Comparison of ENCODE assay signal across 8 cellular contexts in the genomic region with DNA sequence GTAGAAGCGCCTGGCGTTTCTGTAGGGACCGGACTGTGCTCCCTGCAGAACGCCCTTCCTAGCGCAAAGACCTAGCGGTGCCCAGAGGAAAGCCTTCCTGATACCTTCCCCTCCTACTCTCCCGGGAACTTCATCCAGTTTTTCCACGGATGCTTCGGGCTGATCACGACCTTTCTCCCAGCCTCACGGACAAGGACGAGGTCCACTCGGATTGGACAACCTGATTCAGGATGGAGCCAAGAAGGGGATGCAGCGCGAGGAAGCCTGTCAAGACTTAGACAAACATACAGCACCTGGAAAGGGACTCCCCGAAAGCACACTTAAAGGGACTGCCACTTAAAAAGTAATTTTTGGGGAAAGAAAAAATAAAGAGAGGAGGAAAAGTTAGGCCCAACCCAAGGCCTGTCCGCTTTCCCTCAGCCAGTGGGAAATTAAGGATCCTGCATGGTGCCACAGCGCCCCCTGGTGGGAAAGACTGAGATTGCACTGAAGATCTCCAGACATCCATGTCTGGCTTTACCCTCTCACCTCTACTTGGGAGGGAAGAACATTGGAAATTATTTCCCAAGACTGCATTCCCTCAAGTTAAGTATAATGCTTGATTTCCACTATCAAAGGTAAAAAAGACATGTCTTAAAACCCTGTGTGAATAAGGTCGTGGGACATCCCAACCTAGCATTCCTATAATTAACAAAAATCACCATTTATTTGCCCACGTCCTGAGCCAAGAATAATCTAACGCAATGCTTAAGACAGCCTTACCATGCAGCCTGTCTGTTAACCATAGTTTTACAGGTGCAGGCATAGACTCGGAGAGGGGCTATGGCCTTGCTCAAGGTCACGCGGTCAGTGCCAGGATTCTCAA. TPM values are rescaled to one million over a fixed set of nuclear protein-coding genes. Genes with fewer than 3 reads are reported as not detected.
DNase-seq lines count a peak whose midpoint lies in the region; TF ChIP-seq lines count a peak whose summit lies in the region.

No MANE protein-coding gene starts in this region.

- TF ChIP-seq CTCF in mesothelial cell of epicardium (IDR thresholded peaks at IDR 0.05; ENCODE audit: unreplicated experiment), result peak; percentile 99

- H3K4me1 Mint-ChIP-seq in mesothelial cell of epicardium, result peaks cover 14% of the 10 kb centered on the region

- peaks cover 11% of the 10 kb centered on the region for H3K9me3 Mint-ChIP-seq in mesothelial cell of epicardium

- H3K36me3 Mint-ChIP-seq in mesothelial cell of epicardium, result peaks cover 4% of the 10 kb centered on the region

- no peak overlapping the region for H3K4me3 Mint-ChIP-seq in mesothelial cell of epicardium

- no peaks in the 10 kb centered on the region for H3K27me3 Mint-ChIP-seq in mesothelial cell of epicardium (ENCODE audit: low read depth)

- no peak overlapping the region for H3K27ac Mint-ChIP-seq in mesothelial cell of epicardium

- DNase-seq in NOMO-1 treated with DMSO at 0.1 percent for 48 hours (lab: John Stamatoyannopoulos, UW; ENCODE audit: unreplicated experiment) (peak; percentile 36), NOMO-1 treated with dmso at 0.1 percent for 144 hours (lab: John Stamatoyannopoulos, UW; ENCODE audit: unreplicated experiment) (no peak), NCI-H1694 treated with DMSO at 0.1 percent for 48 hours (lab: John Stamatoyannopoulos, UW) (peak; percentile 29), mesothelial cell of epicardium (ENCODE audit: low spot score in 2 of 2, unreplicated experiment in 2 of 2) (peak; percentile 61 to 92), COR-L47 (lab: John Stamatoyannopoulos, UW) (no peak)
- peak; percentile 80 to 84 for DNase-seq in activated CD4-positive, alpha-beta T cell treated with anti-CD3 and anti-CD28 coated beads, Interleukin-2, amount 50 U/mL, for 48 hours
- peak; percentile 67 for DNase-seq in effector CD8-positive, alpha-beta T cell (lab: John Stamatoyannopoulos, UW)
- DNase-seq in stimulated activated CD8-positive, alpha-beta memory T cell treated with anti-CD3 and anti-CD28 coated beads, Interleukin-4, amount 100 ng/mL, for 1 hour (ENCODE audit: low read depth in 2 of 2, low spot score in 1 of 2), result peak; percentile 60 to 62

RNA-seq across cellular contexts. Expression of a gene that starts 13.4 kb away (rescaled TPM):
- total RNA-seq in mesothelial cell of epicardium, result 54.5 to 59.8 TPM (median 59.7 TPM) in 3 replicates

Comparison
In these comparisons a context has a peak if more than half of its experiments do, and no peak if none do; other contexts are left out.
1. DNase-seq: peak in NOMO-1 treated with DMSO at 0.1 percent for 48 hours (single experiment), NCI-H1694 treated with DMSO at 0.1 percent for 48 hours (single experiment), activated CD4-positive, alpha-beta T cell treated with anti-CD3 and anti-CD28 coated beads, Interleukin-2, amount 50 U/mL, for 48 hours (2 of 2), effector CD8-positive, alpha-beta T cell (single experiment), mesothelial cell of epicardium (2 of 2) and stimulated activated CD8-positive, alpha-beta memory T cell treated with anti-CD3 and anti-CD28 coated beads, Interleukin-4, amount 100 ng/mL, for 1 hour (2 of 2); none in NOMO-1 treated with dmso at 0.1 percent for 144 hours (single experiment) and COR-L47 (single experiment).